Comparison of ENCODE assay signal across 15 cellular contexts in the genomic region with DNA sequence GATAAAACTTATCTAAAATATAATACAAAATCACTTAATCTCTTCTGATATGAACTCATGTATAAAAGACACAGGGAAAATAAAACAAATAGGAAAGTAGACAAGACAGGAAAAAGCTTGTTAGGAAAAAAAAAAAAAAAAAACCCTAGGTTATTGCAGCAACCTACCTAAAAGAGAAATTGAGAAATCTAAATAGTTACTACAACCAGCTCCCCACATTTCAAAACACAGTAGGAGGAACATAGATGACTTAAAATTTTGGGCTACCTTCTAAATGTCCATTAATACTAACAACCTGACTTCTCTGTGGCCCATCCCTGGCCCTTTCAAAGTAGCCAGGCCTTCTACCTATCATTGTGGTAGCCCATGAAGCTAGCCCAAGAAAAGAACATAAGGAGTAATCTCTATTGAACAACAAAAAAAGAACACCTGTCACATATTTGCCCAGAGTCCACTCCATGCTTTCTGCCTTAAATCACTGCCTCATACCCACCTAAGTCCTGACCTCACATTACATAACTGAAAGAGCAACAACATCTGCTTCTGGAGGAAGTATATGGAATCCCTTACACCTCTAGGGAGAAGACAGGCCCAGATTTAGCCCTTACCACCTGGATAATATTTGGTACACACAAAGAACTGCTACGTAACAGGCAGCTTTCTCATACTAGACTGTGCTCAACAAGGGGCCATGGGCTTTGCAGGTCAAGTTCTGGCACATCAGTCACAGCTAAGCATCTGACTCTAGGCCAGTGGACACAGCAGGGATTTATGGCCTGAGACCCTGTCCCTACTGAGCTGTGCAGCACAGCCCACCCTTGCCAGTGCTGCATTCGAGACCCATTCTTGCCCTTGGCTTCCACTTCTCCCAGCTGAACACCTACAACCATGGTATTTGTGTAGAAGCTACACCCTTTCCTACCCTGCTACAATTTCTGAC. TPM values are rescaled to one million over a fixed set of nuclear protein-coding genes. Genes with fewer than 3 reads are reported as not detected.
DNase-seq lines count a peak whose midpoint lies in the region; ATAC-seq, FAIRE-seq and TF ChIP-seq lines count a peak whose summit lies in the region.
"Had no signal": no experiment of that assay in that cellular context is flagged by ENCODE, and none has a peak within 500 bp of the region (broad histone marks: within the 10 kb centered on the region; RNA-seq: fewer than 3 reads in every experiment).

No MANE protein-coding gene starts in this region.

- no peaks in the 10 kb centered on the region for H3K9me3 ChIP-seq in kidney (ENCODE audit: control insufficient read depth in 1 of 2, low read length in 2 of 2)

- H3K9ac ChIP-seq in kidney (ENCODE audit: low read length in 2 of 2), result no peak overlapping the region

- no peak for TF ChIP-seq CTCF in kidney (IDR thresholded peaks at IDR 0.05; ENCODE audit: borderline replicate concordance, extremely low read depth, insufficient read depth)

- no peaks in the 10 kb centered on the region for H3K27me3 Mint-ChIP-seq in stimulated activated naive CD8-positive, alpha-beta T cell treated with anti-CD3 and anti-CD28 coated beads, Interleukin-15, amount 100 ng/mL, for 72 hours
- no peaks in the 10 kb centered on the region for H3K27me3 Mint-ChIP-seq in effector memory CD8-positive, alpha-beta T cell
- H3K27me3 Mint-ChIP-seq: activated CD4-positive, alpha-beta T cell treated with anti-CD3 and anti-CD28 coated beads for 36 hours; activated naive CD8-positive, alpha-beta T cell treated with anti-CD3 and anti-CD28 coated beads for 36 hours had no signal

- H3K4me3 ChIP-seq in kidney (ENCODE audit: low read length in 2 of 2), result peak overlapping the region; percentile 30 to 36
- H3K4me3 ChIP-seq: cardiac muscle cell had no signal

- peaks cover 0 to 2% of the 10 kb centered on the region in 2 donors for H3K36me3 ChIP-seq in kidney (ENCODE audit: control insufficient read depth in 1 of 2, insufficient read depth in 2 of 2, low read length in 2 of 2)

- no peak for ATAC-seq in stimulated activated naive CD8-positive, alpha-beta T cell treated with anti-CD3 and anti-CD28 coated beads, Interleukin-15, amount 100 ng/mL, for 72 hours
- ATAC-seq in stimulated activated naive CD8-positive, alpha-beta T cell treated with anti-CD3 and anti-CD28 coated beads, Interleukin-15, Interleukin-2, amounts not matched to agents 100 U/mL and 50 U/mL, for 24 hours, result no peak
- no peak for ATAC-seq in effector memory CD8-positive, alpha-beta T cell (replicated peaks)
- ATAC-seq in GM18520 (IDR thresholded peaks at IDR 0.05; ENCODE audit: unreplicated experiment), result no peak
- ATAC-seq in HG03460 (IDR thresholded peaks at IDR 0.05; ENCODE audit: unreplicated experiment), result no peak
- ATAC-seq: activated CD4-positive, alpha-beta T cell treated with anti-CD3 and anti-CD28 coated beads for 36 hours had no signal

- intact Hi-C loops in kidney (cut with DNase I), result no loop called here

- H3K4me3 Mint-ChIP-seq in stimulated activated naive CD8-positive, alpha-beta T cell treated with anti-CD3 and anti-CD28 coated beads, Interleukin-15, amount 100 ng/mL, for 72 hours, result no peak overlapping the region
- no peak overlapping the region for H3K4me3 Mint-ChIP-seq in effector memory CD8-positive, alpha-beta T cell
- H3K4me3 Mint-ChIP-seq: activated CD4-positive, alpha-beta T cell treated with anti-CD3 and anti-CD28 coated beads for 36 hours; activated naive CD8-positive, alpha-beta T cell treated with anti-CD3 and anti-CD28 coated beads for 36 hours had no signal

- DNase-seq in stimulated activated naive CD8-positive, alpha-beta T cell treated with anti-CD3 and anti-CD28 coated beads, Interleukin-15, amount 100 ng/mL, for 72 hours, result no peak
- no peak for DNase-seq in stimulated activated naive CD8-positive, alpha-beta T cell treated with anti-CD3 and anti-CD28 coated beads, Interleukin-15, Interleukin-2, amounts not matched to agents 100 U/mL and 50 U/mL, for 24 hours
- DNase-seq in NOMO-1 (lab: John Stamatoyannopoulos, UW; ENCODE audit: unreplicated experiment in 2 of 2) (peak; percentile 20 to 59), kidney (no peak), OCI-M2 (lab: John Stamatoyannopoulos, UW; ENCODE audit: unreplicated experiment) (no peak)
- no peak for DNase-seq in effector memory CD8-positive, alpha-beta T cell
- DNase-seq: activated CD4-positive, alpha-beta T cell treated with anti-CD3 and anti-CD28 coated beads for 36 hours; activated naive CD8-positive, alpha-beta T cell treated with anti-CD3 and anti-CD28 coated beads for 36 hours; effector CD8-positive, alpha-beta T cell; NCI-H2029; NCI-H748 treated with DMSO at 0.1 percent for 48 hours had no signal

- H3K27ac Mint-ChIP-seq in stimulated activated naive CD8-positive, alpha-beta T cell treated with anti-CD3 and anti-CD28 coated beads, Interleukin-15, amount 100 ng/mL, for 72 hours, result peak overlapping the region; percentile 24 to 53
- H3K27ac Mint-ChIP-seq in effector memory CD8-positive, alpha-beta T cell, result peak overlapping the region in 1 of 2 donors; percentile 68
- H3K27ac Mint-ChIP-seq: activated CD4-positive, alpha-beta T cell treated with anti-CD3 and anti-CD28 coated beads for 36 hours; activated naive CD8-positive, alpha-beta T cell treated with anti-CD3 and anti-CD28 coated beads for 36 hours had no signal

- peaks cover 22% of the 10 kb centered on the region for H3K36me3 Mint-ChIP-seq in effector memory CD8-positive, alpha-beta T cell (ENCODE audit: insufficient read depth)

- FAIRE-seq in kidney (lab: Jason Lieb, UNC), result no peak

- H3K4me1 Mint-ChIP-seq in stimulated activated naive CD8-positive, alpha-beta T cell treated with anti-CD3 and anti-CD28 coated beads, Interleukin-15, amount 100 ng/mL, for 72 hours, result peaks cover 44% of the 10 kb centered on the region
- peaks cover 30 to 43% of the 10 kb centered on the region in 2 donors for H3K4me1 Mint-ChIP-seq in effector memory CD8-positive, alpha-beta T cell (ENCODE audit: low read depth in 2 of 2)

- H3K9me3 Mint-ChIP-seq in stimulated activated naive CD8-positive, alpha-beta T cell treated with anti-CD3 and anti-CD28 coated beads, Interleukin-15, amount 100 ng/mL, for 72 hours, result no peaks in the 10 kb centered on the region
- H3K9me3 Mint-ChIP-seq in effector memory CD8-positive, alpha-beta T cell, result no peaks in the 10 kb centered on the region
- H3K9me3 Mint-ChIP-seq: activated naive CD8-positive, alpha-beta T cell treated with anti-CD3 and anti-CD28 coated beads for 36 hours had no signal

- H3K27ac ChIP-seq in kidney (ENCODE audit: low read depth in 2 of 2, low read length in 2 of 2), result peak overlapping the region in 1 of 2 donors; percentile 27
- H3K27ac ChIP-seq: cardiac muscle cell, RWPE1 had no signal

- peaks cover 15 to 17% of the 10 kb centered on the region in 2 donors for H3K4me1 ChIP-seq in kidney (ENCODE audit: control insufficient read depth in 1 of 2, insufficient read depth in 1 of 2, low read depth in 1 of 2, low read length in 2 of 2)

RNA-seq across cellular contexts. Expression of gene SUCLG1, which starts 8.5 kb away (rescaled TPM):
- 89.6 TPM for total RNA-seq in kidney
- polyA plus RNA-seq in kidney (ENCODE audit: insufficient read depth, low read depth, low replicate concordance), result 789 TPM

Comparison
In these comparisons a context has a peak if more than half of its experiments do, and no peak if none do; other contexts are left out.
1. DNase-seq: peak in NOMO-1 (2 of 2); none in stimulated activated naive CD8-positive, alpha-beta T cell treated with anti-CD3 and anti-CD28 coated beads, Interleukin-15, amount 100 ng/mL, for 72 hours (0 of 2), stimulated activated naive CD8-positive, alpha-beta T cell treated with anti-CD3 and anti-CD28 coated beads, Interleukin-15, Interleukin-2, amounts not matched to agents 100 U/mL and 50 U/mL, for 24 hours (single experiment), kidney (single experiment), effector memory CD8-positive, alpha-beta T cell (0 of 3) and OCI-M2 (single experiment).